Comparison of ENCODE assay signal across 1 cellular context in the genomic region with DNA sequence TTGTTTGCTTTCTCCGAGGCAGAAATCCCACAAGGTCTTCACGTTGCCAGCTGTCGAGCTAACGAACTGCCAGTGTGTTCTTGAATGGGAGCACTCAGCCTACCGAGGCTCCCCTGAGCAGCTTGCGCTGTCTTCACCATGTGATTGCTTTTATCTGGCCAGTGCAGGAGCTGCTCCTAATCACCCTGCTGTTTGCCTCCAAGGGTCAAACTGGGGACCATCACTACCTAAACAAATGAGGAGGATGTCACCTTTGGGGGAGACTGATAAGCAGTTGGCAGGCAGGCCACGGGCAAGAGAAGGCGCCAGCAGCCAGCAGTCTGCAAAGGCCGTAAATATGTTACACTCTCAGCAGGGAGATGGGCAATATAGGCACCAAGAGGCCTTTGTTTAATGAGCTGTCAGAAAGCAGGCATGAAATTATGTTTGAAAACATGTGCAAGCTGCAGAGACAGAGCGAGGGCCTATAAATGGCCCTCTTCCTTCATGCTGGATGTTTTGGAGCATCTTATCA.
A peak's percentile ranks its signal among the peaks of the same experiment; 100 is the strongest.
TF ChIP-seq lines count a peak whose summit lies in the region.

No MANE protein-coding gene starts in this region.

TF ChIP-seq in K562, 482 proteins besides CTCF, POLR2A, EP300 and RAD21 (continued from another document and continues in another):
- TF ChIP-seq ESRRB (CRISPR knock-in tag; IDR thresholded peaks at IDR 0.05; ENCODE audit: borderline replicate concordance) (no peak), TEAD1 (CRISPR knock-in tag; IDR thresholded peaks at IDR 0.05) (peak in 1 of 2 experiments; percentile 66; a peak in 1 of 4 replicates), SIN3B (IDR thresholded peaks at IDR 0.05; ENCODE audit: low read depth) (no peak), NRF1 (conservative IDR thresholded peaks at IDR 0.05 in 1 of 2, IDR thresholded peaks at IDR 0.05 in 1 of 2) (peak; percentile 54 to 69), TCF3 (CRISPR knock-in tag; IDR thresholded peaks at IDR 0.05) (peak; percentile 99), PTRF (tag; IDR thresholded peaks at IDR 0.05) (no peak), ZNF408 (CRISPR knock-in tag; IDR thresholded peaks at IDR 0.05; ENCODE audit: low read depth) (no peak), HMG20A (CRISPR knock-in tag; conservative IDR thresholded peaks at IDR 0.05) (no peak), ZNF184 (CRISPR knock-in tag; IDR thresholded peaks at IDR 0.05) (no peak), RAD51 (IDR thresholded peaks at IDR 0.05; ENCODE audit: borderline replicate concordance, low read depth) (peak; percentile 59; the same call in 1 of the 2 replicates), POLR2AphosphoS5 (IDR thresholded peaks at IDR 0.05; ENCODE audit: control insufficient read depth, insufficient read depth, low read depth, low read length) (peak; percentile 98), ARID1B (IDR thresholded peaks at IDR 0.05) (peak; percentile 98), U2AF2 (optimal IDR thresholded peaks at IDR 0.05; ENCODE audit: low read depth, low read length) (no peak), MCM5 (IDR thresholded peaks at IDR 0.05; ENCODE audit: low read depth) (no peak), ZNF561 (CRISPR knock-in tag; conservative IDR thresholded peaks at IDR 0.05) (no peak), CXXC5 (CRISPR knock-in tag; IDR thresholded peaks at IDR 0.05) (peak; percentile 80), JUND (IDR thresholded peaks at IDR 0.05; ENCODE audit: borderline replicate concordance, low read depth, low read length) (peak; percentile 73; the same call in 1 of the 2 replicates), JUND (tag; IDR thresholded peaks at IDR 0.05; ENCODE audit: borderline replicate concordance, low read depth, low read length) (peak; percentile 54; the same call in 2 of the 3 replicates), KDM1A (IDR thresholded peaks at IDR 0.05) (peak; percentile 91 to 95), SRF (CRISPR knock-in tag; IDR thresholded peaks at IDR 0.05) (peak in 1 of 2 experiments; percentile 47; a peak in 1 of 4 replicates), HNRNPH1 (optimal IDR thresholded peaks at IDR 0.05; ENCODE audit: low read depth, low read length) (no peak), NCOA6 (IDR thresholded peaks at IDR 0.05) (no peak), GATA2 (CRISPR knock-in tag; IDR thresholded peaks at IDR 0.05) (peak; percentile 85), MIER1 (IDR thresholded peaks at IDR 0.05; ENCODE audit: low read depth) (no peak; the same call in 1 of the 2 replicates)
- TF ChIP-seq, protein P1, sequence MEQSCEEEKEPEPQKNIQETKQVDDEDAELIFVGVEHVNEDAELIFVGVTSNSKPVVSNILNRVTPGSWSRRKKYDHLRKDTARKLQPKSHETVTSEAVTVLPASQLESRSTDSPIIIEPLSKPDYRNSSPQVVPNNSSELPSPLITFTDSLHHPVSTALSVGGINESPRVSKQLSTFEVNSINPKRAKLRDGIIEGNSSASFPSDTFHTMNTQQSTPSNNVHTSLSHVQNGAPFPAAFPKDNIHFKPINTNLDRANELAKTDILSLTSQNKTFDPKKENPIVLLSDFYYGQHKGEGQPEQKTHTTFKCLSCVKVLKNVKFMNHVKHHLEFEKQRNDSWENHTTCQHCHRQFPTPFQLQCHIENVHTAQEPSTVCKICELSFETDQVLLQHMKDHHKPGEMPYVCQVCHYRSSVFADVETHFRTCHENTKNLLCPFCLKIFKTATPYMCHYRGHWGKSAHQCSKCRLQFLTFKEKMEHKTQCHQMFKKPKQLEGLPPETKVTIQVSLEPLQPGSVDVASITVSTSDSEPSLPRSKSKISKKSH (CRISPR knock-in tag; IDR thresholded peaks at IDR 0.05), result no peak
- TF ChIP-seq, protein P2, sequence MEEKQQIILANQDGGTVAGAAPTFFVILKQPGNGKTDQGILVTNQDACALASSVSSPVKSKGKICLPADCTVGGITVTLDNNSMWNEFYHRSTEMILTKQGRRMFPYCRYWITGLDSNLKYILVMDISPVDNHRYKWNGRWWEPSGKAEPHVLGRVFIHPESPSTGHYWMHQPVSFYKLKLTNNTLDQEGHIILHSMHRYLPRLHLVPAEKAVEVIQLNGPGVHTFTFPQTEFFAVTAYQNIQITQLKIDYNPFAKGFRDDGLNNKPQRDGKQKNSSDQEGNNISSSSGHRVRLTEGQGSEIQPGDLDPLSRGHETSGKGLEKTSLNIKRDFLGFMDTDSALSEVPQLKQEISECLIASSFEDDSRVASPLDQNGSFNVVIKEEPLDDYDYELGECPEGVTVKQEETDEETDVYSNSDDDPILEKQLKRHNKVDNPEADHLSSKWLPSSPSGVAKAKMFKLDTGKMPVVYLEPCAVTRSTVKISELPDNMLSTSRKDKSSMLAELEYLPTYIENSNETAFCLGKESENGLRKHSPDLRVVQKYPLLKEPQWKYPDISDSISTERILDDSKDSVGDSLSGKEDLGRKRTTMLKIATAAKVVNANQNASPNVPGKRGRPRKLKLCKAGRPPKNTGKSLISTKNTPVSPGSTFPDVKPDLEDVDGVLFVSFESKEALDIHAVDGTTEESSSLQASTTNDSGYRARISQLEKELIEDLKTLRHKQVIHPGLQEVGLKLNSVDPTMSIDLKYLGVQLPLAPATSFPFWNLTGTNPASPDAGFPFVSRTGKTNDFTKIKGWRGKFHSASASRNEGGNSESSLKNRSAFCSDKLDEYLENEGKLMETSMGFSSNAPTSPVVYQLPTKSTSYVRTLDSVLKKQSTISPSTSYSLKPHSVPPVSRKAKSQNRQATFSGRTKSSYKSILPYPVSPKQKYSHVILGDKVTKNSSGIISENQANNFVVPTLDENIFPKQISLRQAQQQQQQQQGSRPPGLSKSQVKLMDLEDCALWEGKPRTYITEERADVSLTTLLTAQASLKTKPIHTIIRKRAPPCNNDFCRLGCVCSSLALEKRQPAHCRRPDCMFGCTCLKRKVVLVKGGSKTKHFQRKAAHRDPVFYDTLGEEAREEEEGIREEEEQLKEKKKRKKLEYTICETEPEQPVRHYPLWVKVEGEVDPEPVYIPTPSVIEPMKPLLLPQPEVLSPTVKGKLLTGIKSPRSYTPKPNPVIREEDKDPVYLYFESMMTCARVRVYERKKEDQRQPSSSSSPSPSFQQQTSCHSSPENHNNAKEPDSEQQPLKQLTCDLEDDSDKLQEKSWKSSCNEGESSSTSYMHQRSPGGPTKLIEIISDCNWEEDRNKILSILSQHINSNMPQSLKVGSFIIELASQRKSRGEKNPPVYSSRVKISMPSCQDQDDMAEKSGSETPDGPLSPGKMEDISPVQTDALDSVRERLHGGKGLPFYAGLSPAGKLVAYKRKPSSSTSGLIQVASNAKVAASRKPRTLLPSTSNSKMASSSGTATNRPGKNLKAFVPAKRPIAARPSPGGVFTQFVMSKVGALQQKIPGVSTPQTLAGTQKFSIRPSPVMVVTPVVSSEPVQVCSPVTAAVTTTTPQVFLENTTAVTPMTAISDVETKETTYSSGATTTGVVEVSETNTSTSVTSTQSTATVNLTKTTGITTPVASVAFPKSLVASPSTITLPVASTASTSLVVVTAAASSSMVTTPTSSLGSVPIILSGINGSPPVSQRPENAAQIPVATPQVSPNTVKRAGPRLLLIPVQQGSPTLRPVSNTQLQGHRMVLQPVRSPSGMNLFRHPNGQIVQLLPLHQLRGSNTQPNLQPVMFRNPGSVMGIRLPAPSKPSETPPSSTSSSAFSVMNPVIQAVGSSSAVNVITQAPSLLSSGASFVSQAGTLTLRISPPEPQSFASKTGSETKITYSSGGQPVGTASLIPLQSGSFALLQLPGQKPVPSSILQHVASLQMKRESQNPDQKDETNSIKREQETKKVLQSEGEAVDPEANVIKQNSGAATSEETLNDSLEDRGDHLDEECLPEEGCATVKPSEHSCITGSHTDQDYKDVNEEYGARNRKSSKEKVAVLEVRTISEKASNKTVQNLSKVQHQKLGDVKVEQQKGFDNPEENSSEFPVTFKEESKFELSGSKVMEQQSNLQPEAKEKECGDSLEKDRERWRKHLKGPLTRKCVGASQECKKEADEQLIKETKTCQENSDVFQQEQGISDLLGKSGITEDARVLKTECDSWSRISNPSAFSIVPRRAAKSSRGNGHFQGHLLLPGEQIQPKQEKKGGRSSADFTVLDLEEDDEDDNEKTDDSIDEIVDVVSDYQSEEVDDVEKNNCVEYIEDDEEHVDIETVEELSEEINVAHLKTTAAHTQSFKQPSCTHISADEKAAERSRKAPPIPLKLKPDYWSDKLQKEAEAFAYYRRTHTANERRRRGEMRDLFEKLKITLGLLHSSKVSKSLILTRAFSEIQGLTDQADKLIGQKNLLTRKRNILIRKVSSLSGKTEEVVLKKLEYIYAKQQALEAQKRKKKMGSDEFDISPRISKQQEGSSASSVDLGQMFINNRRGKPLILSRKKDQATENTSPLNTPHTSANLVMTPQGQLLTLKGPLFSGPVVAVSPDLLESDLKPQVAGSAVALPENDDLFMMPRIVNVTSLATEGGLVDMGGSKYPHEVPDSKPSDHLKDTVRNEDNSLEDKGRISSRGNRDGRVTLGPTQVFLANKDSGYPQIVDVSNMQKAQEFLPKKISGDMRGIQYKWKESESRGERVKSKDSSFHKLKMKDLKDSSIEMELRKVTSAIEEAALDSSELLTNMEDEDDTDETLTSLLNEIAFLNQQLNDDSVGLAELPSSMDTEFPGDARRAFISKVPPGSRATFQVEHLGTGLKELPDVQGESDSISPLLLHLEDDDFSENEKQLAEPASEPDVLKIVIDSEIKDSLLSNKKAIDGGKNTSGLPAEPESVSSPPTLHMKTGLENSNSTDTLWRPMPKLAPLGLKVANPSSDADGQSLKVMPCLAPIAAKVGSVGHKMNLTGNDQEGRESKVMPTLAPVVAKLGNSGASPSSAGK (IDR thresholded peaks at IDR 0.05), result peak; percentile 78; the same call in 1 of the 2 replicates
- TF ChIP-seq, protein P3, sequence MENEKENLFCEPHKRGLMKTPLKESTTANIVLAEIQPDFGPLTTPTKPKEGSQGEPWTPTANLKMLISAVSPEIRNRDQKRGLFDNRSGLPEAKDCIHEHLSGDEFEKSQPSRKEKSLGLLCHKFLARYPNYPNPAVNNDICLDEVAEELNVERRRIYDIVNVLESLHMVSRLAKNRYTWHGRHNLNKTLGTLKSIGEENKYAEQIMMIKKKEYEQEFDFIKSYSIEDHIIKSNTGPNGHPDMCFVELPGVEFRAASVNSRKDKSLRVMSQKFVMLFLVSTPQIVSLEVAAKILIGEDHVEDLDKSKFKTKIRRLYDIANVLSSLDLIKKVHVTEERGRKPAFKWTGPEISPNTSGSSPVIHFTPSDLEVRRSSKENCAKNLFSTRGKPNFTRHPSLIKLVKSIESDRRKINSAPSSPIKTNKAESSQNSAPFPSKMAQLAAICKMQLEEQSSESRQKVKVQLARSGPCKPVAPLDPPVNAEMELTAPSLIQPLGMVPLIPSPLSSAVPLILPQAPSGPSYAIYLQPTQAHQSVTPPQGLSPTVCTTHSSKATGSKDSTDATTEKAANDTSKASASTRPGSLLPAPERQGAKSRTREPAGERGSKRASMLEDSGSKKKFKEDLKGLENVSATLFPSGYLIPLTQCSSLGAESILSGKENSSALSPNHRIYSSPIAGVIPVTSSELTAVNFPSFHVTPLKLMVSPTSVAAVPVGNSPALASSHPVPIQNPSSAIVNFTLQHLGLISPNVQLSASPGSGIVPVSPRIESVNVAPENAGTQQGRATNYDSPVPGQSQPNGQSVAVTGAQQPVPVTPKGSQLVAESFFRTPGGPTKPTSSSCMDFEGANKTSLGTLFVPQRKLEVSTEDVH (IDR thresholded peaks at IDR 0.05; ENCODE audit: low read depth, partially characterized antibody), result no peak
- TF ChIP-seq, protein P4, sequence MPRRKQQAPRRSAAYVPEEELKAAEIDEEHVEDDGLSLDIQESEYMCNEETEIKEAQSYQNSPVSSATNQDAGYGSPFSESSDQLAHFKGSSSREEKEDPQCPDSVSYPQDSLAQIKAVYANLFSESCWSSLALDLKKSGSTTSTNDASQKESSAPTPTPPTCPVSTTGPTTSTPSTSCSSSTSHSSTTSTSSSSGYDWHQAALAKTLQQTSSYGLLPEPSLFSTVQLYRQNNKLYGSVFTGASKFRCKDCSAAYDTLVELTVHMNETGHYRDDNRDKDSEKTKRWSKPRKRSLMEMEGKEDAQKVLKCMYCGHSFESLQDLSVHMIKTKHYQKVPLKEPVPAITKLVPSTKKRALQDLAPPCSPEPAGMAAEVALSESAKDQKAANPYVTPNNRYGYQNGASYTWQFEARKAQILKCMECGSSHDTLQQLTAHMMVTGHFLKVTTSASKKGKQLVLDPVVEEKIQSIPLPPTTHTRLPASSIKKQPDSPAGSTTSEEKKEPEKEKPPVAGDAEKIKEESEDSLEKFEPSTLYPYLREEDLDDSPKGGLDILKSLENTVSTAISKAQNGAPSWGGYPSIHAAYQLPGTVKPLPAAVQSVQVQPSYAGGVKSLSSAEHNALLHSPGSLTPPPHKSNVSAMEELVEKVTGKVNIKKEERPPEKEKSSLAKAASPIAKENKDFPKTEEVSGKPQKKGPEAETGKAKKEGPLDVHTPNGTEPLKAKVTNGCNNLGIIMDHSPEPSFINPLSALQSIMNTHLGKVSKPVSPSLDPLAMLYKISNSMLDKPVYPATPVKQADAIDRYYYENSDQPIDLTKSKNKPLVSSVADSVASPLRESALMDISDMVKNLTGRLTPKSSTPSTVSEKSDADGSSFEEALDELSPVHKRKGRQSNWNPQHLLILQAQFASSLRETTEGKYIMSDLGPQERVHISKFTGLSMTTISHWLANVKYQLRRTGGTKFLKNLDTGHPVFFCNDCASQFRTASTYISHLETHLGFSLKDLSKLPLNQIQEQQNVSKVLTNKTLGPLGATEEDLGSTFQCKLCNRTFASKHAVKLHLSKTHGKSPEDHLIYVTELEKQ (CRISPR knock-in tag; IDR thresholded peaks at IDR 0.05), result no peak
- TF ChIP-seq, protein P5, sequence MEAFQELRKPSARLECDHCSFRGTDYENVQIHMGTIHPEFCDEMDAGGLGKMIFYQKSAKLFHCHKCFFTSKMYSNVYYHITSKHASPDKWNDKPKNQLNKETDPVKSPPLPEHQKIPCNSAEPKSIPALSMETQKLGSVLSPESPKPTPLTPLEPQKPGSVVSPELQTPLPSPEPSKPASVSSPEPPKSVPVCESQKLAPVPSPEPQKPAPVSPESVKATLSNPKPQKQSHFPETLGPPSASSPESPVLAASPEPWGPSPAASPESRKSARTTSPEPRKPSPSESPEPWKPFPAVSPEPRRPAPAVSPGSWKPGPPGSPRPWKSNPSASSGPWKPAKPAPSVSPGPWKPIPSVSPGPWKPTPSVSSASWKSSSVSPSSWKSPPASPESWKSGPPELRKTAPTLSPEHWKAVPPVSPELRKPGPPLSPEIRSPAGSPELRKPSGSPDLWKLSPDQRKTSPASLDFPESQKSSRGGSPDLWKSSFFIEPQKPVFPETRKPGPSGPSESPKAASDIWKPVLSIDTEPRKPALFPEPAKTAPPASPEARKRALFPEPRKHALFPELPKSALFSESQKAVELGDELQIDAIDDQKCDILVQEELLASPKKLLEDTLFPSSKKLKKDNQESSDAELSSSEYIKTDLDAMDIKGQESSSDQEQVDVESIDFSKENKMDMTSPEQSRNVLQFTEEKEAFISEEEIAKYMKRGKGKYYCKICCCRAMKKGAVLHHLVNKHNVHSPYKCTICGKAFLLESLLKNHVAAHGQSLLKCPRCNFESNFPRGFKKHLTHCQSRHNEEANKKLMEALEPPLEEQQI (IDR thresholded peaks at IDR 0.05), result peak; percentile 61; the same call in 1 of the 2 replicates
- TF ChIP-seq, protein P6, sequence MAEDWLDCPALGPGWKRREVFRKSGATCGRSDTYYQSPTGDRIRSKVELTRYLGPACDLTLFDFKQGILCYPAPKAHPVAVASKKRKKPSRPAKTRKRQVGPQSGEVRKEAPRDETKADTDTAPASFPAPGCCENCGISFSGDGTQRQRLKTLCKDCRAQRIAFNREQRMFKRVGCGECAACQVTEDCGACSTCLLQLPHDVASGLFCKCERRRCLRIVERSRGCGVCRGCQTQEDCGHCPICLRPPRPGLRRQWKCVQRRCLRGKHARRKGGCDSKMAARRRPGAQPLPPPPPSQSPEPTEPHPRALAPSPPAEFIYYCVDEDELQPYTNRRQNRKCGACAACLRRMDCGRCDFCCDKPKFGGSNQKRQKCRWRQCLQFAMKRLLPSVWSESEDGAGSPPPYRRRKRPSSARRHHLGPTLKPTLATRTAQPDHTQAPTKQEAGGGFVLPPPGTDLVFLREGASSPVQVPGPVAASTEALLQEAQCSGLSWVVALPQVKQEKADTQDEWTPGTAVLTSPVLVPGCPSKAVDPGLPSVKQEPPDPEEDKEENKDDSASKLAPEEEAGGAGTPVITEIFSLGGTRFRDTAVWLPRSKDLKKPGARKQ (CRISPR knock-in tag; IDR thresholded peaks at IDR 0.05), result no peak
